ENCODE assay signal across 5 cellular contexts in the genomic region with DNA sequence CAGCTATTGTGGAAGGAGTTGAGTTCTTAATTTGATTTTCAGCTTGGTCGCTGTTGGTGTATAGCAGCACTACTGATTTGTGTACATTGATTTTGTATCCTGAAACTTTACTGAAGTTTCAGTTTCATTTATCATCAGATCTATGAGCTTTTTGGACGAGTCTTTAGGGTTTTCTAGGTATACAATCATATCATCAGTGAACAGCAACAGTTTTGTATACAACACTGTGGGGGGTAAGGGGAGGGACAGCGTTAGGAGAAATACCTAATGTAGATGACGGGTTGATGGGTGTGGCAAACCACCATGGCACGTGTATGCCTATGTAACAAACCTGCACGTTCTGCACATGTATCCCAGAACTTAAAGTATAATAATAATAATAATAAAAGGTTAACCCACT. TPM values are rescaled to one million over a fixed set of nuclear protein-coding genes. Genes with fewer than 3 reads are reported as not detected.
"Had no signal": no experiment of that assay in that cellular context is flagged by ENCODE, and none has a peak within 500 bp of the region (broad histone marks: within the 10 kb centered on the region; RNA-seq: fewer than 3 reads in every experiment).

No MANE protein-coding gene starts in this region.

RNA-seq across cellular contexts. Expression of gene FREM3, which starts 35.6 kb away (rescaled TPM):
- total RNA-seq: GM23248, H4, H7, H9, HFFc6 had no signal
